ENCODE assay signal across 34 cellular contexts in genomic region chr4:12879500-12879899, GRCh38.
"Had no signal": no experiment of that assay in that cellular context is flagged by ENCODE, and none has a peak within 500 bp of the region (broad histone marks: within the 10 kb centered on the region; RNA-seq: fewer than 3 reads in every experiment).

No MANE protein-coding gene starts in this region.

- H3K27me3 ChIP-seq: MG63 had no signal

- H3K36me3 ChIP-seq: MG63 had no signal

- H3K9me3 ChIP-seq: MG63 had no signal

- DNase-seq: Karpas-422, Kasumi-1, MG63, MM.1S, MV-4-11, NCI-H1048, NCI-H1092, NCI-H1092 treated with DMSO at 0.1 percent for 48 hours, NCI-H1105, NCI-H1105 treated with DMSO at 0.1 percent for 48 hours, NCI-H1417, NCI-H1417 treated with DMSO at 0.1 percent for 48 hours, NCI-H1436, NCI-H1436 treated with DMSO at 0.1 percent for 48 hours, NCI-H146, NCI-H1694, NCI-H1694 treated with DMSO at 0.1 percent for 48 hours, NCI-H187, NCI-H187 treated with DMSO at 0.1 percent for 48 hours, NCI-H1930, NCI-H2029, NCI-H2029 treated with DMSO at 0.1 percent for 48 hours, NCI-H2081, NCI-H2081 treated with DMSO at 0.1 percent for 48 hours, NCI-H2107, NCI-H2171, NCI-H2171 treated with DMSO at 0.1 percent for 48 hours, NCI-H2227 treated with DMSO at 0.1 percent for 48 hours, NCI-H226, NCI-H345, NCI-H446, NCI-H446 treated with DMSO at 0.1 percent for 48 hours, NCI-H510A, NCI-H510A treated with DMSO at 0.1 percent for 48 hours had no signal

- H3K4me3 ChIP-seq: MG63 had no signal
